In the genomic region with DNA sequence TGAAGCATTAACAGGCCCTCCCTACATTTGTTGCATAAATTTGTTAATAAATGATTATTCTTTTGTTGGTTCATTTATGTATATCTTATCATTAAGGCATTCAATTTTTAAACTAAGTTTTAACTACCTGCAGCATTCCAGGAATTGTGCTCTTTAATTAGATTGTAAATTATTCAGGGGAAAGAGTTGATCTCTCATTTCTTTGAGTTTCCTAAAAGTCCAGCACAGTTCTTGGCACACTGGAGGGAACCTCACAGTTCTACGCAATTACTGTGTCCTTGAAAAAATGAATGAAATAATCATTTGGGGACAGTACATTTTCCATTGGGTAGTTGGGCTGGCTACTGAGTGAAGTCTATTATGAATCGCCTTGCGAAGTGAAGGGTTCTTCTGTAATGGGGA, we compare ENCODE assay signal across 1 cellular context.
TF ChIP-seq lines count a peak whose summit lies in the region.

No MANE protein-coding gene starts in this region.

TF ChIP-seq in K562, 482 proteins besides CTCF, POLR2A, EP300 and RAD21 (continued from another document and continues in another):
- TF ChIP-seq ZSCAN32 (CRISPR knock-in tag; IDR thresholded peaks at IDR 0.05): peak; percentile 55; the same call in 1 of the 2 replicates
- TF ChIP-seq ZBTB17 (CRISPR knock-in tag; IDR thresholded peaks at IDR 0.05): no peak
- TF ChIP-seq SMARCA5 (IDR thresholded peaks at IDR 0.05): 0 out of 2 replicates have a peak, but pooled peaks have one; percentile 18
- no peak for TF ChIP-seq ZNF785 (CRISPR knock-in tag; IDR thresholded peaks at IDR 0.05)
- 0 out of 2 replicates have a peak, but pooled peaks have one; percentile 24 for TF ChIP-seq STAT5B (CRISPR knock-in tag; IDR thresholded peaks at IDR 0.05)
- TF ChIP-seq, protein P1, sequence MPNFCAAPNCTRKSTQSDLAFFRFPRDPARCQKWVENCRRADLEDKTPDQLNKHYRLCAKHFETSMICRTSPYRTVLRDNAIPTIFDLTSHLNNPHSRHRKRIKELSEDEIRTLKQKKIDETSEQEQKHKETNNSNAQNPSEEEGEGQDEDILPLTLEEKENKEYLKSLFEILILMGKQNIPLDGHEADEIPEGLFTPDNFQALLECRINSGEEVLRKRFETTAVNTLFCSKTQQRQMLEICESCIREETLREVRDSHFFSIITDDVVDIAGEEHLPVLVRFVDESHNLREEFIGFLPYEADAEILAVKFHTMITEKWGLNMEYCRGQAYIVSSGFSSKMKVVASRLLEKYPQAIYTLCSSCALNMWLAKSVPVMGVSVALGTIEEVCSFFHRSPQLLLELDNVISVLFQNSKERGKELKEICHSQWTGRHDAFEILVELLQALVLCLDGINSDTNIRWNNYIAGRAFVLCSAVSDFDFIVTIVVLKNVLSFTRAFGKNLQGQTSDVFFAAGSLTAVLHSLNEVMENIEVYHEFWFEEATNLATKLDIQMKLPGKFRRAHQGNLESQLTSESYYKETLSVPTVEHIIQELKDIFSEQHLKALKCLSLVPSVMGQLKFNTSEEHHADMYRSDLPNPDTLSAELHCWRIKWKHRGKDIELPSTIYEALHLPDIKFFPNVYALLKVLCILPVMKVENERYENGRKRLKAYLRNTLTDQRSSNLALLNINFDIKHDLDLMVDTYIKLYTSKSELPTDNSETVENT (CRISPR knock-in tag; IDR thresholded peaks at IDR 0.05): no peak
- no peak for TF ChIP-seq SMARCA4 (IDR thresholded peaks at IDR 0.05)
- peak; percentile 34 for TF ChIP-seq ARHGAP35 (IDR thresholded peaks at IDR 0.05; ENCODE audit: partially characterized antibody)
- no peak for TF ChIP-seq TAF15 (IDR thresholded peaks at IDR 0.05; ENCODE audit: low read depth, low read length)
- TF ChIP-seq ZNF551 (CRISPR knock-in tag; IDR thresholded peaks at IDR 0.05): no peak
- no peak for TF ChIP-seq CBFA2T2 (conservative IDR thresholded peaks at IDR 0.05)
- TF ChIP-seq, protein P2, sequence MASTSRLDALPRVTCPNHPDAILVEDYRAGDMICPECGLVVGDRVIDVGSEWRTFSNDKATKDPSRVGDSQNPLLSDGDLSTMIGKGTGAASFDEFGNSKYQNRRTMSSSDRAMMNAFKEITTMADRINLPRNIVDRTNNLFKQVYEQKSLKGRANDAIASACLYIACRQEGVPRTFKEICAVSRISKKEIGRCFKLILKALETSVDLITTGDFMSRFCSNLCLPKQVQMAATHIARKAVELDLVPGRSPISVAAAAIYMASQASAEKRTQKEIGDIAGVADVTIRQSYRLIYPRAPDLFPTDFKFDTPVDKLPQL (IDR thresholded peaks at IDR 0.05; ENCODE audit: extremely low read depth, insufficient read length): no peak
- TF ChIP-seq, protein P3, sequence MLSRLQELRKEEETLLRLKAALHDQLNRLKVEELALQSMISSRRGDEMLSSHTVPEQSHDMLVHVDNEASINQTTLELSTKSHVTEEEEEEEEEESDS (CRISPR knock-in tag; IDR thresholded peaks at IDR 0.05): no peak
- no peak for TF ChIP-seq NFRKB (IDR thresholded peaks at IDR 0.05; ENCODE audit: low read depth)
- no peak for TF ChIP-seq ZNF253 (CRISPR knock-in tag; conservative IDR thresholded peaks at IDR 0.05)
- TF ChIP-seq, protein P4, sequence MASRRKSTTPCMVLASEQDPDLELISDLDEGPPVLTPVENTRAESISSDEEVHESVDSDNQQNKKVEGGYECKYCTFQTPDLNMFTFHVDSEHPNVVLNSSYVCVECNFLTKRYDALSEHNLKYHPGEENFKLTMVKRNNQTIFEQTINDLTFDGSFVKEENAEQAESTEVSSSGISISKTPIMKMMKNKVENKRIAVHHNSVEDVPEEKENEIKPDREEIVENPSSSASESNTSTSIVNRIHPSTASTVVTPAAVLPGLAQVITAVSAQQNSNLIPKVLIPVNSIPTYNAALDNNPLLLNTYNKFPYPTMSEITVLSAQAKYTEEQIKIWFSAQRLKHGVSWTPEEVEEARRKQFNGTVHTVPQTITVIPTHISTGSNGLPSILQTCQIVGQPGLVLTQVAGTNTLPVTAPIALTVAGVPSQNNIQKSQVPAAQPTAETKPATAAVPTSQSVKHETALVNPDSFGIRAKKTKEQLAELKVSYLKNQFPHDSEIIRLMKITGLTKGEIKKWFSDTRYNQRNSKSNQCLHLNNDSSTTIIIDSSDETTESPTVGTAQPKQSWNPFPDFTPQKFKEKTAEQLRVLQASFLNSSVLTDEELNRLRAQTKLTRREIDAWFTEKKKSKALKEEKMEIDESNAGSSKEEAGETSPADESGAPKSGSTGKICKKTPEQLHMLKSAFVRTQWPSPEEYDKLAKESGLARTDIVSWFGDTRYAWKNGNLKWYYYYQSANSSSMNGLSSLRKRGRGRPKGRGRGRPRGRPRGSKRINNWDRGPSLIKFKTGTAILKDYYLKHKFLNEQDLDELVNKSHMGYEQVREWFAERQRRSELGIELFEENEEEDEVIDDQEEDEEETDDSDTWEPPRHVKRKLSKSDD (conservative IDR thresholded peaks at IDR 0.05; ENCODE audit: low read length): peak; percentile 69; the same call in 1 of the 2 replicates
- no peak for TF ChIP-seq KDM1A (IDR thresholded peaks at IDR 0.05)
- TF ChIP-seq, protein P5, sequence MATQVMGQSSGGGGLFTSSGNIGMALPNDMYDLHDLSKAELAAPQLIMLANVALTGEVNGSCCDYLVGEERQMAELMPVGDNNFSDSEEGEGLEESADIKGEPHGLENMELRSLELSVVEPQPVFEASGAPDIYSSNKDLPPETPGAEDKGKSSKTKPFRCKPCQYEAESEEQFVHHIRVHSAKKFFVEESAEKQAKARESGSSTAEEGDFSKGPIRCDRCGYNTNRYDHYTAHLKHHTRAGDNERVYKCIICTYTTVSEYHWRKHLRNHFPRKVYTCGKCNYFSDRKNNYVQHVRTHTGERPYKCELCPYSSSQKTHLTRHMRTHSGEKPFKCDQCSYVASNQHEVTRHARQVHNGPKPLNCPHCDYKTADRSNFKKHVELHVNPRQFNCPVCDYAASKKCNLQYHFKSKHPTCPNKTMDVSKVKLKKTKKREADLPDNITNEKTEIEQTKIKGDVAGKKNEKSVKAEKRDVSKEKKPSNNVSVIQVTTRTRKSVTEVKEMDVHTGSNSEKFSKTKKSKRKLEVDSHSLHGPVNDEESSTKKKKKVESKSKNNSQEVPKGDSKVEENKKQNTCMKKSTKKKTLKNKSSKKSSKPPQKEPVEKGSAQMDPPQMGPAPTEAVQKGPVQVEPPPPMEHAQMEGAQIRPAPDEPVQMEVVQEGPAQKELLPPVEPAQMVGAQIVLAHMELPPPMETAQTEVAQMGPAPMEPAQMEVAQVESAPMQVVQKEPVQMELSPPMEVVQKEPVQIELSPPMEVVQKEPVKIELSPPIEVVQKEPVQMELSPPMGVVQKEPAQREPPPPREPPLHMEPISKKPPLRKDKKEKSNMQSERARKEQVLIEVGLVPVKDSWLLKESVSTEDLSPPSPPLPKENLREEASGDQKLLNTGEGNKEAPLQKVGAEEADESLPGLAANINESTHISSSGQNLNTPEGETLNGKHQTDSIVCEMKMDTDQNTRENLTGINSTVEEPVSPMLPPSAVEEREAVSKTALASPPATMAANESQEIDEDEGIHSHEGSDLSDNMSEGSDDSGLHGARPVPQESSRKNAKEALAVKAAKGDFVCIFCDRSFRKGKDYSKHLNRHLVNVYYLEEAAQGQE (CRISPR knock-in tag; IDR thresholded peaks at IDR 0.05; ENCODE audit: low read depth): 0 out of 2 replicates have a peak, but pooled peaks have one; percentile 15
- TF ChIP-seq BHLHE40 (IDR thresholded peaks at IDR 0.05; ENCODE audit: low read length): no peak
- no peak for TF ChIP-seq CXXC5 (CRISPR knock-in tag; IDR thresholded peaks at IDR 0.05)
- TF ChIP-seq PTBP1 (IDR thresholded peaks at IDR 0.05; ENCODE audit: low read depth, low read length): no peak
- no peak for TF ChIP-seq JUNB (CRISPR knock-in tag; conservative IDR thresholded peaks at IDR 0.05)
- 0 out of 2 replicates have a peak, but pooled peaks have one; percentile 17 for TF ChIP-seq DIDO1 (tag; IDR thresholded peaks at IDR 0.05; ENCODE audit: low read depth)
- no peak for TF ChIP-seq NCOA4 (IDR thresholded peaks at IDR 0.05; ENCODE audit: partially characterized antibody)
- TF ChIP-seq, protein P6, sequence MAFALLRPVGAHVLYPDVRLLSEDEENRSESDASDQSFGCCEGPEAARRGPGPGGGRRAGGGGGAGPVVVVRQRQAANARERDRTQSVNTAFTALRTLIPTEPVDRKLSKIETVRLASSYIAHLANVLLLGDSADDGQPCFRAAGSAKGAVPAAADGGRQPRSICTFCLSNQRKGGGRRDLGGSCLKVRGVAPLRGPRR (CRISPR knock-in tag; IDR thresholded peaks at IDR 0.05): peak; percentile 76; the same call in 1 of the 2 replicates
- TF ChIP-seq XRCC5 (IDR thresholded peaks at IDR 0.05; ENCODE audit: low read depth, low read length): no peak
- TF ChIP-seq, protein P7, sequence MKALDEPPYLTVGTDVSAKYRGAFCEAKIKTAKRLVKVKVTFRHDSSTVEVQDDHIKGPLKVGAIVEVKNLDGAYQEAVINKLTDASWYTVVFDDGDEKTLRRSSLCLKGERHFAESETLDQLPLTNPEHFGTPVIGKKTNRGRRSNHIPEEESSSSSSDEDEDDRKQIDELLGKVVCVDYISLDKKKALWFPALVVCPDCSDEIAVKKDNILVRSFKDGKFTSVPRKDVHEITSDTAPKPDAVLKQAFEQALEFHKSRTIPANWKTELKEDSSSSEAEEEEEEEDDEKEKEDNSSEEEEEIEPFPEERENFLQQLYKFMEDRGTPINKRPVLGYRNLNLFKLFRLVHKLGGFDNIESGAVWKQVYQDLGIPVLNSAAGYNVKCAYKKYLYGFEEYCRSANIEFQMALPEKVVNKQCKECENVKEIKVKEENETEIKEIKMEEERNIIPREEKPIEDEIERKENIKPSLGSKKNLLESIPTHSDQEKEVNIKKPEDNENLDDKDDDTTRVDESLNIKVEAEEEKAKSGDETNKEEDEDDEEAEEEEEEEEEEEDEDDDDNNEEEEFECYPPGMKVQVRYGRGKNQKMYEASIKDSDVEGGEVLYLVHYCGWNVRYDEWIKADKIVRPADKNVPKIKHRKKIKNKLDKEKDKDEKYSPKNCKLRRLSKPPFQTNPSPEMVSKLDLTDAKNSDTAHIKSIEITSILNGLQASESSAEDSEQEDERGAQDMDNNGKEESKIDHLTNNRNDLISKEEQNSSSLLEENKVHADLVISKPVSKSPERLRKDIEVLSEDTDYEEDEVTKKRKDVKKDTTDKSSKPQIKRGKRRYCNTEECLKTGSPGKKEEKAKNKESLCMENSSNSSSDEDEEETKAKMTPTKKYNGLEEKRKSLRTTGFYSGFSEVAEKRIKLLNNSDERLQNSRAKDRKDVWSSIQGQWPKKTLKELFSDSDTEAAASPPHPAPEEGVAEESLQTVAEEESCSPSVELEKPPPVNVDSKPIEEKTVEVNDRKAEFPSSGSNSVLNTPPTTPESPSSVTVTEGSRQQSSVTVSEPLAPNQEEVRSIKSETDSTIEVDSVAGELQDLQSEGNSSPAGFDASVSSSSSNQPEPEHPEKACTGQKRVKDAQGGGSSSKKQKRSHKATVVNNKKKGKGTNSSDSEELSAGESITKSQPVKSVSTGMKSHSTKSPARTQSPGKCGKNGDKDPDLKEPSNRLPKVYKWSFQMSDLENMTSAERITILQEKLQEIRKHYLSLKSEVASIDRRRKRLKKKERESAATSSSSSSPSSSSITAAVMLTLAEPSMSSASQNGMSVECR (CRISPR knock-in tag; IDR thresholded peaks at IDR 0.05): no peak
- TF ChIP-seq MEF2D (tag; conservative IDR thresholded peaks at IDR 0.05; ENCODE audit: low read depth): no peak
- TF ChIP-seq KAT7 (CRISPR knock-in tag; IDR thresholded peaks at IDR 0.05; ENCODE audit: borderline replicate concordance): no peak
- TF ChIP-seq, protein P8, sequence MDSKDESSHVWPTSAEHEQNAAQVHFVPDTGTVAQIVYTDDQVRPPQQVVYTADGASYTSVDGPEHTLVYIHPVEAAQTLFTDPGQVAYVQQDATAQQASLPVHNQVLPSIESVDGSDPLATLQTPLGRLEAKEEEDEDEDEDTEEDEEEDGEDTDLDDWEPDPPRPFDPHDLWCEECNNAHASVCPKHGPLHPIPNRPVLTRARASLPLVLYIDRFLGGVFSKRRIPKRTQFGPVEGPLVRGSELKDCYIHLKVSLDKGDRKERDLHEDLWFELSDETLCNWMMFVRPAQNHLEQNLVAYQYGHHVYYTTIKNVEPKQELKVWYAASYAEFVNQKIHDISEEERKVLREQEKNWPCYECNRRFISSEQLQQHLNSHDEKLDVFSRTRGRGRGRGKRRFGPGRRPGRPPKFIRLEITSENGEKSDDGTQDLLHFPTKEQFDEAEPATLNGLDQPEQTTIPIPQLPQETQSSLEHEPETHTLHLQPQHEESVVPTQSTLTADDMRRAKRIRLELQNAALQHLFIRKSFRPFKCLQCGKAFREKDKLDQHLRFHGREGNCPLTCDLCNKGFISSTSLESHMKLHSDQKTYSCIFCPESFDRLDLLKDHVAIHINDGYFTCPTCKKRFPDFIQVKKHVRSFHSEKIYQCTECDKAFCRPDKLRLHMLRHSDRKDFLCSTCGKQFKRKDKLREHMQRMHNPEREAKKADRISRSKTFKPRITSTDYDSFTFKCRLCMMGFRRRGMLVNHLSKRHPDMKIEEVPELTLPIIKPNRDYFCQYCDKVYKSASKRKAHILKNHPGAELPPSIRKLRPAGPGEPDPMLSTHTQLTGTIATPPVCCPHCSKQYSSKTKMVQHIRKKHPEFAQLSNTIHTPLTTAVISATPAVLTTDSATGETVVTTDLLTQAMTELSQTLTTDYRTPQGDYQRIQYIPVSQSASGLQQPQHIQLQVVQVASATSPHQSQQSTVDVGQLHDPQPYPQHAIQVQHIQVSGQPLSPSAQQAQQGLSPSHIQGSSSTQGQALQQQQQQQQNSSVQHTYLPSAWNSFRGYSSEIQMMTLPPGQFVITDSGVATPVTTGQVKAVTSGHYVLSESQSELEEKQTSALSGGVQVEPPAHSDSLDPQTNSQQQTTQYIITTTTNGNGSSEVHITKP (IDR thresholded peaks at IDR 0.05; ENCODE audit: partially characterized antibody): no peak
- TF ChIP-seq NR4A1 (CRISPR knock-in tag; IDR thresholded peaks at IDR 0.05): no peak
- TF ChIP-seq NR4A1 (tag; IDR thresholded peaks at IDR 0.05): no peak
- TF ChIP-seq FOXJ3 (CRISPR knock-in tag; IDR thresholded peaks at IDR 0.05): no peak
- TF ChIP-seq HIVEP1 (CRISPR knock-in tag; IDR thresholded peaks at IDR 0.05): peak; percentile 74; the same call in 1 of the 2 replicates
- peak; percentile 92 for TF ChIP-seq CHD4 (IDR thresholded peaks at IDR 0.05; ENCODE audit: insufficient read depth, insufficient replicate concordance, low read depth, low read length, poor library complexity, severe bottlenecking)
- TF ChIP-seq PRMT5 (CRISPR knock-in tag; IDR thresholded peaks at IDR 0.05): no peak
- TF ChIP-seq, protein P9, sequence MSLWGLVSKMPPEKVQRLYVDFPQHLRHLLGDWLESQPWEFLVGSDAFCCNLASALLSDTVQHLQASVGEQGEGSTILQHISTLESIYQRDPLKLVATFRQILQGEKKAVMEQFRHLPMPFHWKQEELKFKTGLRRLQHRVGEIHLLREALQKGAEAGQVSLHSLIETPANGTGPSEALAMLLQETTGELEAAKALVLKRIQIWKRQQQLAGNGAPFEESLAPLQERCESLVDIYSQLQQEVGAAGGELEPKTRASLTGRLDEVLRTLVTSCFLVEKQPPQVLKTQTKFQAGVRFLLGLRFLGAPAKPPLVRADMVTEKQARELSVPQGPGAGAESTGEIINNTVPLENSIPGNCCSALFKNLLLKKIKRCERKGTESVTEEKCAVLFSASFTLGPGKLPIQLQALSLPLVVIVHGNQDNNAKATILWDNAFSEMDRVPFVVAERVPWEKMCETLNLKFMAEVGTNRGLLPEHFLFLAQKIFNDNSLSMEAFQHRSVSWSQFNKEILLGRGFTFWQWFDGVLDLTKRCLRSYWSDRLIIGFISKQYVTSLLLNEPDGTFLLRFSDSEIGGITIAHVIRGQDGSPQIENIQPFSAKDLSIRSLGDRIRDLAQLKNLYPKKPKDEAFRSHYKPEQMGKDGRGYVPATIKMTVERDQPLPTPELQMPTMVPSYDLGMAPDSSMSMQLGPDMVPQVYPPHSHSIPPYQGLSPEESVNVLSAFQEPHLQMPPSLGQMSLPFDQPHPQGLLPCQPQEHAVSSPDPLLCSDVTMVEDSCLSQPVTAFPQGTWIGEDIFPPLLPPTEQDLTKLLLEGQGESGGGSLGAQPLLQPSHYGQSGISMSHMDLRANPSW (CRISPR knock-in tag; IDR thresholded peaks at IDR 0.05): 0 out of 2 replicates have a peak, but pooled peaks have one; percentile 5
- TF ChIP-seq BRCA1 (IDR thresholded peaks at IDR 0.05): no peak
- TF ChIP-seq BRCA1 (CRISPR knock-in tag; IDR thresholded peaks at IDR 0.05): no peak
